ENCODE assay signal across 13 cellular contexts in the genomic region with DNA sequence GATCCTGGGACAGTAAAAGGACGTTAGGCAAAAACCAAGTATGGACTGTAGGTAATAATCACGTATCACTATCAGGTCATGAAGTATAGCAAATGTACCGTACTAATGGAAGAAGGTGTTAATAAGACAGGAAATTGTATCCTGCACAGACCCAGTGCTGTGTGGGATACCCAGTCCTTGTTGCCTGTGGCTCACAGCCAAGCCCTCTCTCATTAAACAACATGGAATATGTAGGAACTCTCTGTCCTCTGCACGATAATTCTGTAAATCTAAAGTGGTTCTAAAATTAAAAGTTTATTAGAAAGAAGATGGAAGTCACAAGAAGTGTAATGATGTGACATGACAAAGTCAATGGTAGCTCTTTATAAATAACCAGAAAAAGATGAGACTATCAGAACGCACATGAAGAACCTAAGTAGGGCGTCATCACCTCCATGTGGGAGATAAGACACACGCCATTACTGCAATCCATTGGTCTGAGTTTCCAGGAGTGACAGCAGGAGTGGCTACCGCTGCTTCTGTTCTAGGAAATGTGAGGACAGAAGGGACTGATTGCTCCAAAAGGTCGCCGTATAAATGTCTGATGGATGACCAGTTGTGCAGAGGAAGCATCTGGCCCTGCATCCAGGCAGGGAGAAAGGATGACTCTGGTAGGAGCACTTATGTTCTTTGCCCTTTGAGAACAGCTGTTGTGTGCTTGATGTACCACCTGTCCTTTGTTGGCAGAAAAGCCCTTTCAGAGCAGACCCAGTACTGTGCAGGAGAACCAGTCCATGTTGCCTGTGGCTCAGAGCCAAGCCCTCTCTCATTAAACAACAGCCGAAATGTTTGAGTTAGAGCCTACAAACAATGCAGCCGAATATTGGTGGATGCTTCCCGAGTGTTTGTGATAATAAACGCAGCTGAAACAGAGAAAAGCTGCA.
DNase-seq lines count a peak whose midpoint lies in the region; ATAC-seq and TF ChIP-seq lines count a peak whose summit lies in the region.
"Had no signal": no experiment of that assay in that cellular context is flagged by ENCODE, and none has a peak within 500 bp of the region (broad histone marks: within the 10 kb centered on the region; RNA-seq: fewer than 3 reads in every experiment).

No MANE protein-coding gene starts in this region.

- no peak for TF ChIP-seq POLR2A in prostate gland (IDR thresholded peaks at IDR 0.05)

- H3K36me3 ChIP-seq in prostate gland: no peaks in the 10 kb centered on the region

- no peaks in the 10 kb centered on the region for H3K9me3 Mint-ChIP-seq in endothelial cell (ENCODE audit: unreplicated experiment)
- H3K9me3 Mint-ChIP-seq: activated naive CD8-positive, alpha-beta T cell treated with anti-CD3 and anti-CD28 coated beads, Interleukin-2, amount 10 ng/mL, durations not matched to agents 7 days and 5 days; neural crest cell; T-cell had no signal

- peak; percentile 98 for DNase-seq in NCI-H1092 treated with DMSO at 0.1 percent for 48 hours (lab: John Stamatoyannopoulos, UW)
- peak; percentile 96 for DNase-seq in NCI-H2107 treated with DMSO at 0.1 percent for 48 hours (lab: John Stamatoyannopoulos, UW; ENCODE audit: unreplicated experiment)
- DNase-seq in SHP77 (lab: John Stamatoyannopoulos, UW): peak; percentile 98 to 99
- DNase-seq in prostate gland (ENCODE audit: low spot score): peak; percentile 14
- no peak for DNase-seq in endothelial cell (ENCODE audit: low spot score)
- no peak for DNase-seq in SW480 (ENCODE audit: low spot score)
- DNase-seq: activated naive CD8-positive, alpha-beta T cell treated with anti-CD3 and anti-CD28 coated beads, Interleukin-2, amount 10 ng/mL, durations not matched to agents 7 days and 5 days; T-cell had no signal

- no peak overlapping the region for H3K27ac ChIP-seq in prostate gland
- H3K27ac ChIP-seq: skin epidermis had no signal

- peaks cover 1% of the 10 kb centered on the region for H3K27me3 Mint-ChIP-seq in endothelial cell (ENCODE audit: unreplicated experiment)
- H3K27me3 Mint-ChIP-seq: activated naive CD8-positive, alpha-beta T cell treated with anti-CD3 and anti-CD28 coated beads, Interleukin-2, amount 10 ng/mL, durations not matched to agents 7 days and 5 days; T-cell had no signal

- no peaks in the 10 kb centered on the region for H3K27me3 ChIP-seq in prostate gland (replicated peaks; ENCODE audit: insufficient read depth)

- TF ChIP-seq CTCF in prostate gland (IDR thresholded peaks at IDR 0.05): no peak
- TF ChIP-seq CTCF in endothelial cell (IDR thresholded peaks at IDR 0.05; ENCODE audit: unreplicated experiment): no peak

- no peak overlapping the region for H3K4me3 Mint-ChIP-seq in endothelial cell (ENCODE audit: unreplicated experiment)
- H3K4me3 Mint-ChIP-seq: activated naive CD8-positive, alpha-beta T cell treated with anti-CD3 and anti-CD28 coated beads, Interleukin-2, amount 10 ng/mL, durations not matched to agents 7 days and 5 days; neural crest cell; T-cell had no signal

- no peaks in the 10 kb centered on the region for H3K4me1 ChIP-seq in prostate gland (replicated peaks)

- H3K4me1 Mint-ChIP-seq in endothelial cell (ENCODE audit: unreplicated experiment): peaks cover 18% of the 10 kb centered on the region
- H3K4me1 Mint-ChIP-seq: neural crest cell had no signal

- no peaks in the 10 kb centered on the region for H3K36me3 Mint-ChIP-seq in endothelial cell (ENCODE audit: low read depth, unreplicated experiment)
- H3K36me3 Mint-ChIP-seq: activated naive CD8-positive, alpha-beta T cell treated with anti-CD3 and anti-CD28 coated beads, Interleukin-2, amount 10 ng/mL, durations not matched to agents 7 days and 5 days had no signal

- no peak overlapping the region for H3K4me3 ChIP-seq in prostate gland
- H3K4me3 ChIP-seq: skin epidermis had no signal

- ATAC-seq in GM21367 (IDR thresholded peaks at IDR 0.05; ENCODE audit: unreplicated experiment): no peak
- ATAC-seq: esophagus mucosa, HCT116, T-cell had no signal

- H3K27ac Mint-ChIP-seq in endothelial cell (ENCODE audit: unreplicated experiment): no peak overlapping the region
- H3K27ac Mint-ChIP-seq: activated naive CD8-positive, alpha-beta T cell treated with anti-CD3 and anti-CD28 coated beads, Interleukin-2, amount 10 ng/mL, durations not matched to agents 7 days and 5 days; T-cell had no signal

- intact Hi-C loops in prostate gland (cut with DNase I): no loop called here

- no peaks in the 10 kb centered on the region for H3K9me3 ChIP-seq in prostate gland

- WGBS in prostate gland: 57% methylated on average over 14 of the region's 14 CpGs

Comparison
In these comparisons a context has a peak if more than half of its experiments do, and no peak if none do; other contexts are left out.
1. DNase-seq: peak in NCI-H1092 treated with DMSO at 0.1 percent for 48 hours (single experiment), NCI-H2107 treated with DMSO at 0.1 percent for 48 hours (single experiment), SHP77 (2 of 2) and prostate gland (single experiment); none in endothelial cell (single experiment) and SW480 (single experiment).